ENCODE assay signal across 8 cellular contexts in genomic region chr12:7189398-7190267, GRCh38. TPM values are rescaled to one million over a fixed set of nuclear protein-coding genes. Genes with fewer than 3 reads are reported as not detected.
DNase-seq lines count a peak whose midpoint lies in the region; ATAC-seq, FAIRE-seq and TF ChIP-seq lines count a peak whose summit lies in the region.

Gene PEX5, plus strand, starts transcription at chr12:7189686. Its CDS starts 692 bp downstream, at chr12:7190378.

- H3K4me1 ChIP-seq in esophagus muscularis mucosa (peaks cover 20 to 39% (median 28%) of the 10 kb centered on the region in 4 donors), muscle layer of duodenum (ENCODE audit: control insufficient read depth in 1 of 2, insufficient read depth in 2 of 2, low read length in 2 of 2) (peaks cover 5 to 18% of the 10 kb centered on the region in 2 donors)

- H3K4me1 Mint-ChIP-seq in activated T-cell treated with anti-CD3 and anti-CD28 coated beads, Interleukin-2, amount 50 U/mL, for 72 hours (ENCODE audit: low read depth), result peaks cover 41% of the 10 kb centered on the region

- DNase-seq in DMS53 treated with DMSO at 0.1 percent for 48 hours (lab: John Stamatoyannopoulos, UW; ENCODE audit: unreplicated experiment) (peak; percentile 96), KG1 (lab: John Stamatoyannopoulos, UW) (peak; percentile 85), RCC 7860 (ENCODE audit: low spot score) (peak; percentile 73), esophagus muscularis mucosa (ENCODE audit: extremely low spot score) (peak; percentile 94)
- peak; percentile 86 to 89 for DNase-seq in activated T-cell treated with anti-CD3 and anti-CD28 coated beads, Interleukin-2, amount 50 U/mL, for 72 hours
- peak; percentile 61 for DNase-seq in stimulated activated CD8-positive, alpha-beta memory T cell treated with anti-CD3 and anti-CD28 coated beads, Interleukin-7, amount 100 ng/mL, for 24 hours (ENCODE audit: low read depth)

- no peak for TF ChIP-seq EP300 in esophagus muscularis mucosa (IDR thresholded peaks at IDR 0.05)

- peak; percentile 94 for ATAC-seq in GM21723 (IDR thresholded peaks at IDR 0.05; ENCODE audit: unreplicated experiment)
- ATAC-seq in activated T-cell treated with anti-CD3 and anti-CD28 coated beads, Interleukin-2, amount 50 U/mL, for 72 hours (replicated peaks in 1 of 2), result peak; percentile 96 to 98

- no peak for TF ChIP-seq CTCF in esophagus muscularis mucosa (IDR thresholded peaks at IDR 0.05)

- intact Hi-C loops in esophagus muscularis mucosa (cut with DNase I), result no loop called here

- H3K27me3 ChIP-seq in esophagus muscularis mucosa (no peaks in the 10 kb centered on the region), muscle layer of duodenum (ENCODE audit: low read depth, low read length) (no peaks in the 10 kb centered on the region)

- TF ChIP-seq POLR2A in esophagus muscularis mucosa (IDR thresholded peaks at IDR 0.05; ENCODE audit: low read depth), result peak; percentile 12

- H3K36me3 Mint-ChIP-seq in activated T-cell treated with anti-CD3 and anti-CD28 coated beads, Interleukin-2, amount 50 U/mL, for 72 hours (ENCODE audit: insufficient read depth in 2 of 2), result peaks cover 0 to 14% of the 10 kb centered on the region in 2 donors

- H3K27ac Mint-ChIP-seq in activated T-cell treated with anti-CD3 and anti-CD28 coated beads, Interleukin-2, amount 50 U/mL, for 72 hours, result peak within 1 kb of the TSS; percentile 90

- no peaks in the 10 kb centered on the region for H3K9me3 Mint-ChIP-seq in activated T-cell treated with anti-CD3 and anti-CD28 coated beads, Interleukin-2, amount 50 U/mL, for 72 hours

- under 1% methylated on average over 32 of the region's 68 CpGs for whole genome bisulfite sequencing in esophagus muscularis mucosa

- H3K27ac ChIP-seq in esophagus muscularis mucosa (replicated peaks in 1 of 4), result peak within 1 kb of the TSS; percentile 89 to 95 (median 90)
- peak within 1 kb of the TSS; percentile 99 for H3K27ac ChIP-seq in muscle layer of duodenum (ENCODE audit: low read length)

- FAIRE-seq in RCC 7860 (lab: Jason Lieb, UNC), result no peak

- H3K36me3 ChIP-seq in esophagus muscularis mucosa, result peaks cover 13 to 25% (median 20%) of the 10 kb centered on the region in 4 donors
- peaks cover 11 to 16% of the 10 kb centered on the region in 2 donors for H3K36me3 ChIP-seq in muscle layer of duodenum (ENCODE audit: control insufficient read depth in 1 of 2, insufficient read depth in 2 of 2, low read length in 2 of 2)

- H3K27me3 Mint-ChIP-seq in activated T-cell treated with anti-CD3 and anti-CD28 coated beads, Interleukin-2, amount 50 U/mL, for 72 hours (ENCODE audit: low read depth), result no peaks in the 10 kb centered on the region

- peak within 1 kb of the TSS; percentile 90 to 96 for H3K4me3 Mint-ChIP-seq in activated T-cell treated with anti-CD3 and anti-CD28 coated beads, Interleukin-2, amount 50 U/mL, for 72 hours

- H3K9me3 ChIP-seq in esophagus muscularis mucosa (no peaks in the 10 kb centered on the region), muscle layer of duodenum (ENCODE audit: control insufficient read depth in 1 of 2, low read length in 2 of 2) (no peaks in the 10 kb centered on the region)

- H3K4me3 ChIP-seq in esophagus muscularis mucosa, result peak within 1 kb of the TSS; percentile 76 to 97 (median 87)
- H3K4me3 ChIP-seq in muscle layer of duodenum (ENCODE audit: low read depth in 1 of 2, low read length in 2 of 2), result peak within 1 kb of the TSS; percentile 86 to 95

RNA-seq across cellular contexts. Expression of gene PEX5, which starts in this region (rescaled TPM):
- 10 to 100 TPM; 25.4 to 35.2 TPM for total RNA-seq in activated T-cell treated with anti-CD3 and anti-CD28 coated beads, Interleukin-2, amount 50 U/mL, for 72 hours
- total RNA-seq in esophagus muscularis mucosa, result 10 to 100 TPM; 32.8 to 53.5 (median 38.4) TPM

Comparison
In these comparisons a context has a peak if more than half of its experiments do, and no peak if none do; other contexts are left out.
1. Peak in every context shown above with its lines: DNase-seq, ATAC-seq, H3K4me3 ChIP-seq and H3K27ac ChIP-seq.